37 cellular contexts compared by ENCODE assay signal in the genomic region with DNA sequence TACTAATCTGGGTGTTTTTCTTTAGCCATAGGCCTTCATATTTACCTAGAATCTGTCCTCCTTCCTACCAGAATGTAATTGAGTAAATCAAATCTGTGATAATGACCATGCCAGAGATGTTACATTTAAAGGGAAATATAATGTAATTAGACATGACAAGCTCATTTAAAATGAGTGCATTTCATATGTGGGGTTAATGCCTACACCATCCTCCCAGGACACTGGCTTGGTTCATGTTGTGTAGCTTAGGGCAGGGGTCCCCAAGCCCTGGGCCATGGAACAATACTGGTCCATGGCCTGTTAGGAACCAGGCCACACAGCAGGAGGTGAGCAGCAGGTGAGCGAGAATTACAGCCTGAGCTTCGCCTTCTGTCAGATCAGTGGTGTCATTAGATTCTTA.
"Had no signal": no experiment of that assay in that cellular context is flagged by ENCODE, and none has a peak within 500 bp of the region (broad histone marks: within the 10 kb centered on the region; RNA-seq: fewer than 3 reads in every experiment).

No MANE protein-coding gene starts in this region.

- H3K27me3 ChIP-seq: adrenal gland, body of pancreas, brain microvascular endothelial cell, breast epithelium had no signal

- H3K36me3 ChIP-seq: adrenal gland, brain microvascular endothelial cell, breast epithelium had no signal

- H3K4me3 ChIP-seq: adrenal gland, body of pancreas, breast epithelium had no signal

- H3K4me1 ChIP-seq: adrenal gland, breast epithelium had no signal

- ATAC-seq: activated CD4-positive, alpha-beta T cell treated with anti-CD3 and anti-CD28 coated beads for 36 hours; activated CD4-positive, CD25-positive, alpha-beta regulatory T cell treated with anti-CD3 and anti-CD28 coated beads, Interleukin-2, amount 50 U/mL, for 24 hours; activated CD8-positive, alpha-beta memory T cell treated with anti-CD3 and anti-CD28 coated beads, Interleukin-2, amount 10 ng/mL, durations not matched to agents 7 days and 5 days; activated CD8-positive, alpha-beta T cell treated with anti-CD3 and anti-CD28 coated beads, Interleukin-2, amount 10 ng/mL, durations not matched to agents 7 days and 5 days; activated naive CD4-positive, alpha-beta T cell treated with anti-CD3 and anti-CD28 coated beads, Interleukin-2, amount 50 U/mL, for 72 hours; activated T-cell treated with anti-CD3 and anti-CD28 coated beads, Interleukin-2, amount 50 U/mL, for 72 hours; activated T-helper 17 cell treated with anti-CD3 and anti-CD28 coated beads, Interleukin-2, amount 50 U/mL, for 72 hours; T-cell; T-helper 17 cell; WTC11 had no signal

- FAIRE-seq: astrocyte, TTC549 had no signal

- DNase-seq: activated CD4-positive, alpha-beta memory T cell treated with anti-CD3 and anti-CD28 coated beads, Interleukin-2, amount 10 ng/mL, durations not matched to agents 7 days and 5 days; activated CD4-positive, alpha-beta T cell treated with anti-CD3 and anti-CD28 coated beads for 1 hour; activated CD4-positive, alpha-beta T cell treated with anti-CD3 and anti-CD28 coated beads for 36 hours; activated CD4-positive, alpha-beta T cell treated with anti-CD3 and anti-CD28 coated beads for 48 hours; activated CD4-positive, alpha-beta T cell treated with anti-CD3 and anti-CD28 coated beads, Interleukin-2, amount 10 ng/mL, durations not matched to agents 7 days and 5 days; activated CD4-positive, alpha-beta T cell treated with anti-CD3 and anti-CD28 coated beads, Interleukin-2, amount 50 U/mL, for 48 hours; activated CD4-positive, CD25-positive, alpha-beta regulatory T cell; activated CD8-positive, alpha-beta memory T cell treated with anti-CD3 and anti-CD28 coated beads for 24 hours; activated CD8-positive, alpha-beta memory T cell treated with anti-CD3 and anti-CD28 coated beads, Interleukin-2, amount 10 ng/mL, durations not matched to agents 7 days and 5 days; activated CD8-positive, alpha-beta memory T cell treated with anti-CD3 and anti-CD28 coated beads, Interleukin-2, amount 50 U/mL, for 48 hours; activated CD8-positive, alpha-beta T cell treated with anti-CD3 and anti-CD28 coated beads, Interleukin-2, amount 10 ng/mL, durations not matched to agents 7 days and 5 days; activated effector memory CD4-positive, alpha-beta T cell treated with anti-CD3 and anti-CD28 coated beads, Interleukin-2, amount 50 U/mL, for 16 hours; activated gamma-delta T cell treated with Interleukin-2 at 50 U/mL for 16 hours; activated naive CD4-positive, alpha-beta T cell; activated naive CD4-positive, alpha-beta T cell treated with anti-CD3 and anti-CD28 coated beads for 36 hours; activated naive CD4-positive, alpha-beta T cell treated with anti-CD3 and anti-CD28 coated beads, Interleukin-2, amount 50 U/mL, for 16 hours; activated naive CD8-positive, alpha-beta T cell treated with anti-CD3 and anti-CD28 coated beads for 36 hours; activated T-cell treated with anti-CD3 and anti-CD28 coated beads, Interleukin-2, amount 50 U/mL, for 24 hours; activated T-cell treated with anti-CD3 and anti-CD28 coated beads, Interleukin-2, amount 50 U/mL, for 72 hours; adrenal gland; amniotic stem cell; aorta; body of pancreas; brain microvascular endothelial cell; central memory CD4-positive, alpha-beta T cell; cerebellar nuclear complex; T-cell; T-helper 17 cell; T1000 had no signal

- H3K9me3 ChIP-seq: adrenal gland, body of pancreas, breast epithelium had no signal

- H3K27ac ChIP-seq: adrenal gland, brain microvascular endothelial cell, breast epithelium, VCaP had no signal
